In genomic region chr12:92158711-92159534, GRCh38 we compare ENCODE assay signal across 9 cellular contexts. TPM values are rescaled to one million over a fixed set of nuclear protein-coding genes. Genes with fewer than 3 reads are reported as not detected.
A peak's percentile ranks its signal among the peaks of the same experiment; 100 is the strongest.
DNase-seq lines count a peak whose midpoint lies in the region; ATAC-seq and TF ChIP-seq lines count a peak whose summit lies in the region.
"Had no signal": no experiment of that assay in that cellular context is flagged by ENCODE, and none has a peak within 500 bp of the region (broad histone marks: within the 10 kb centered on the region; RNA-seq: fewer than 3 reads in every experiment).

No MANE protein-coding gene starts in this region.

- H3K27ac Mint-ChIP-seq in activated CD8-positive, alpha-beta T cell treated with anti-CD3 and anti-CD28 coated beads, Interleukin-2, amount 10 ng/mL, durations not matched to agents 7 days and 5 days: peak overlapping the region; percentile 57

- TF ChIP-seq POLR2A in spleen (IDR thresholded peaks at IDR 0.05): no peak

- H3K27me3 Mint-ChIP-seq in activated CD8-positive, alpha-beta T cell treated with anti-CD3 and anti-CD28 coated beads, Interleukin-2, amount 10 ng/mL, durations not matched to agents 7 days and 5 days (ENCODE audit: low read depth): no peaks in the 10 kb centered on the region

- no peak for TF ChIP-seq CTCF in spleen (IDR thresholded peaks at IDR 0.05 in 8 of 11, conservative IDR thresholded peaks at IDR 0.05 in 3 of 11)

- H3K36me3 Mint-ChIP-seq in activated CD8-positive, alpha-beta T cell treated with anti-CD3 and anti-CD28 coated beads, Interleukin-2, amount 10 ng/mL, durations not matched to agents 7 days and 5 days (ENCODE audit: low read depth): peaks cover 14% of the 10 kb centered on the region

- H3K4me1 ChIP-seq in spleen: peaks cover 7 to 80% (median 30%) of the 10 kb centered on the region in 6 donors

- CTCF ChIA-PET in activated CD8-positive, alpha-beta T cell treated with anti-CD3 and anti-CD28 coated beads, Interleukin-2, amount 10 ng/mL, durations not matched to agents 7 days and 5 days (lab: Charles Lee): interaction anchor here (1.0 kb wide), 1 partner anchor 9 kb away, joined by 5 read pairs; no protein-coding TSS in a partner anchor

- intact Hi-C loops in spleen (cut with DNase I; ENCODE audit: low total_unique reads): no loop called here

- POLR2A ChIA-PET in activated CD8-positive, alpha-beta T cell treated with anti-CD3 and anti-CD28 coated beads, Interleukin-2, amount 10 ng/mL, durations not matched to agents 7 days and 5 days (lab: Charles Lee): interaction anchor here (0.8 to 3.6 kb wide), 2 partner anchors 13 to 42 kb away, joined by 3 to 19 read pairs; partner anchors contain the start of gene BTG1

- ATAC-seq in activated CD4-positive, CD25-positive, alpha-beta regulatory T cell treated with anti-CD3 and anti-CD28 coated beads, Interleukin-2, amount 50 U/mL, for 24 hours: peak; percentile 66
- ATAC-seq in HG02852 (IDR thresholded peaks at IDR 0.05; ENCODE audit: unreplicated experiment) (peak; percentile 65), HG02571 (IDR thresholded peaks at IDR 0.05; ENCODE audit: unreplicated experiment) (no peak)
- ATAC-seq in activated CD8-positive, alpha-beta T cell treated with anti-CD3 and anti-CD28 coated beads, Interleukin-2, amount 10 ng/mL, durations not matched to agents 7 days and 5 days: peak; percentile 47
- ATAC-seq: left lobe of liver had no signal

- peak overlapping the region in 1 of 8 donors; percentile 35 for H3K4me3 ChIP-seq in spleen

- WGBS in spleen, 5 donors: 36 to 52% (median 40%) methylated on average over 7 of the region's 7 CpGs

- no peaks in the 10 kb centered on the region for H3K27me3 ChIP-seq in spleen (replicated peaks in 1 of 7)

- H3K36me3 ChIP-seq in spleen: no peaks in the 10 kb centered on the region

- peak overlapping the region; percentile 15 for H3K4me3 Mint-ChIP-seq in activated CD8-positive, alpha-beta T cell treated with anti-CD3 and anti-CD28 coated beads, Interleukin-2, amount 10 ng/mL, durations not matched to agents 7 days and 5 days

- peak overlapping the region; percentile 27 to 87 (median 80) for H3K27ac ChIP-seq in spleen

- no peaks in the 10 kb centered on the region for H3K9me3 ChIP-seq in spleen

- DNase-seq in activated CD4-positive, CD25-positive, alpha-beta regulatory T cell (lab: John Stamatoyannopoulos, UW): no peak
- no peak for DNase-seq in activated CD8-positive, alpha-beta T cell treated with anti-CD3 and anti-CD28 coated beads, Interleukin-2, amount 10 ng/mL, durations not matched to agents 7 days and 5 days
- no peak for DNase-seq in spleen
- DNase-seq in NCI-H524 (lab: John Stamatoyannopoulos, UW): no peak
- no peak for DNase-seq in NCI-H446 treated with DMSO at 0.1 percent for 48 hours (lab: John Stamatoyannopoulos, UW)

- peaks cover 2% of the 10 kb centered on the region for H3K9me3 Mint-ChIP-seq in activated CD8-positive, alpha-beta T cell treated with anti-CD3 and anti-CD28 coated beads, Interleukin-2, amount 10 ng/mL, durations not matched to agents 7 days and 5 days (ENCODE audit: insufficient read depth)

- peaks cover 35% of the 10 kb centered on the region for H3K4me1 Mint-ChIP-seq in activated CD8-positive, alpha-beta T cell treated with anti-CD3 and anti-CD28 coated beads, Interleukin-2, amount 10 ng/mL, durations not matched to agents 7 days and 5 days (ENCODE audit: low read depth)

RNA-seq across cellular contexts. Expression of gene BTG1, which starts 13.3 kb away (rescaled TPM):
- 100 to 1,000 TPM; 113 to 118 TPM for total RNA-seq in activated CD8-positive, alpha-beta T cell treated with anti-CD3 and anti-CD28 coated beads, Interleukin-2, amount 10 ng/mL, durations not matched to agents 7 days and 5 days
- total RNA-seq in spleen: 100 to 1,000 TPM; 171 to 358 (median 256) TPM
- polyA plus RNA-seq in spleen: 100 to 1,000 TPM; 122 to 228 (median 132) TPM
